ENCODE assay signal across 18 cellular contexts in genomic region chr1:25347556-25347955, GRCh38.
"Had no signal": no experiment of that assay in that cellular context is flagged by ENCODE, and none has a peak within 500 bp of the region (broad histone marks: within the 10 kb centered on the region; RNA-seq: fewer than 3 reads in every experiment).

No MANE protein-coding gene starts in this region.

- H3K4me3 ChIP-seq: heart left ventricle, mucosa of descending colon, sigmoid colon, skin epidermis, testis, transverse colon had no signal

- H3K27me3 ChIP-seq: heart left ventricle, neutrophil, sigmoid colon, testis, transverse colon had no signal

- H3K4me1 ChIP-seq: testis, transverse colon had no signal

- DNase-seq: effector memory CD8-positive, alpha-beta T cell; erythroblast; heart left ventricle; hippocampal formation; left colon; mammary epithelial cell; mucosa of descending colon; naive thymus-derived CD8-positive, alpha-beta T cell; posterior cingulate gyrus; sigmoid colon; stimulated activated CD4-positive, alpha-beta T cell treated with anti-CD3 and anti-CD28 coated beads, Interleukin-2, amount 100 ng/mL, for 24 hours; stimulated activated CD4-positive, alpha-beta T cell treated with anti-CD3 and anti-CD28 coated beads, Interleukin-4, amount 100 ng/mL, for 4 hours; stimulated activated naive B cell treated with anti-CD40 and anti-IgM and Interleukin-4, amounts not matched to agents 10 μg/mL and 1 μg/mL and 100 μg/mL, for 72 hours; stimulated activated naive CD8-positive, alpha-beta T cell treated with anti-CD3 and anti-CD28 coated beads, Interleukin-15, amount 100 ng/mL, for 72 hours; testis; transverse colon had no signal

- H3K9me3 ChIP-seq: heart left ventricle, mucosa of descending colon, neutrophil, sigmoid colon, testis, transverse colon had no signal

- ATAC-seq: effector memory CD8-positive, alpha-beta T cell; left colon; mucosa of descending colon; naive thymus-derived CD8-positive, alpha-beta T cell; stimulated activated naive B cell treated with anti-CD40 and anti-IgM and Interleukin-4, amounts not matched to agents 10 μg/mL and 1 μg/mL and 100 μg/mL, for 72 hours; stimulated activated naive CD8-positive, alpha-beta T cell treated with anti-CD3 and anti-CD28 coated beads, Interleukin-15, amount 100 ng/mL, for 72 hours had no signal

- H3K27ac ChIP-seq: heart left ventricle, neutrophil, sigmoid colon, skin epidermis, testis, transverse colon had no signal
